In genomic region chr16:28824548-28824973, GRCh38 we compare ENCODE assay signal across 8 cellular contexts. TPM values are rescaled to one million over a fixed set of nuclear protein-coding genes. Genes with fewer than 3 reads are reported as not detected.
A peak's percentile ranks its signal among the peaks of the same experiment; 100 is the strongest.
DNase-seq lines count a peak whose midpoint lies in the region; TF ChIP-seq lines count a peak whose summit lies in the region.

No MANE protein-coding gene starts in this region.

- H3K4me3 Mint-ChIP-seq in nephron = peak overlapping the region; percentile 95 to 99 (median 99)

- no peaks in the 10 kb centered on the region for H3K4me1 ChIP-seq in BE2C
- H3K4me1 ChIP-seq in effector memory CD4-positive, alpha-beta T cell (ENCODE audit: control insufficient read depth, insufficient read depth, low read length, poor library complexity, severe bottlenecking) = peaks cover 17% of the 10 kb centered on the region

- peaks cover 28% of the 10 kb centered on the region for H3K4me1 Mint-ChIP-seq in nephron

- peak overlapping the region; percentile 99 for H3K27ac ChIP-seq in effector memory CD4-positive, alpha-beta T cell (ENCODE audit: insufficient read depth, low read length, poor library complexity, severe bottlenecking)

- peaks cover 52% of the 10 kb centered on the region for H3K36me3 ChIP-seq in BE2C
- H3K36me3 ChIP-seq in effector memory CD4-positive, alpha-beta T cell (ENCODE audit: control insufficient read depth, insufficient read depth, low read length) = peaks cover 39% of the 10 kb centered on the region

- no peaks in the 10 kb centered on the region for H3K27me3 Mint-ChIP-seq in nephron (ENCODE audit: low read depth)

- TF ChIP-seq POLR2A in NB4 (IDR thresholded peaks at IDR 0.05; ENCODE audit: extremely low read depth, insufficient read length) = no peak

- no peaks in the 10 kb centered on the region for H3K9me3 Mint-ChIP-seq in nephron

- TF ChIP-seq CTCF in BE2C (IDR thresholded peaks at IDR 0.05; ENCODE audit: low read depth, low read length) = no peak
- TF ChIP-seq CTCF in NB4 (IDR thresholded peaks at IDR 0.05; ENCODE audit: low read depth, low read length) = no peak
- TF ChIP-seq CTCF in nephron (IDR thresholded peaks at IDR 0.05; ENCODE audit: unreplicated experiment in 3 of 3) = no peak

- no peaks in the 10 kb centered on the region for H3K27me3 ChIP-seq in BE2C
- no peaks in the 10 kb centered on the region for H3K27me3 ChIP-seq in effector memory CD4-positive, alpha-beta T cell (replicated peaks; ENCODE audit: control insufficient read depth, insufficient read depth, low read length, poor library complexity, severe bottlenecking)

- no peaks in the 10 kb centered on the region for H3K9me3 ChIP-seq in BE2C
- H3K9me3 ChIP-seq in effector memory CD4-positive, alpha-beta T cell (ENCODE audit: control insufficient read depth, low read length) = no peaks in the 10 kb centered on the region

- no peak for DNase-seq in BE2C
- no peak for DNase-seq in NB4 (ENCODE audit: low read depth)
- DNase-seq in effector memory CD4-positive, alpha-beta T cell = no peak
- DNase-seq in hepatic stellate cell (ENCODE audit: low spot score) = no peak
- DNase-seq in T1000 (lab: John Stamatoyannopoulos, UW) = no peak
- DNase-seq in DMS79 (lab: John Stamatoyannopoulos, UW) = no peak
- no peak for DNase-seq in amygdala (lab: John Stamatoyannopoulos, UW)

- H3K36me3 Mint-ChIP-seq in nephron (ENCODE audit: low read depth) = peaks cover 46% of the 10 kb centered on the region

- peak overlapping the region; percentile 98 to 100 (median 99) for H3K27ac Mint-ChIP-seq in nephron

- H3K4me3 ChIP-seq in BE2C (ENCODE audit: low read depth, low read length) (peak overlapping the region; percentile 82), NB4 (ENCODE audit: low read depth, low read length) (peak overlapping the region; percentile 80)
- peak overlapping the region; percentile 96 for H3K4me3 ChIP-seq in effector memory CD4-positive, alpha-beta T cell (ENCODE audit: insufficient read depth, low read depth, low read length, poor library complexity, severe bottlenecking)

RNA-seq across cellular contexts. Expression of gene ATXN2L, which starts 1.8 kb away (rescaled TPM):
- polyA plus RNA-seq in BE2C (2012; ENCODE audit: insufficient read depth, insufficient read length, low read depth) = 384 TPM

RNA-seq across cellular contexts. Expression of gene TUFM, which starts 21.6 kb away (rescaled TPM):
- 830 TPM for polyA plus RNA-seq in BE2C (2012; ENCODE audit: insufficient read depth, insufficient read length, low read depth)

RNA-seq across cellular contexts. Expression of gene SH2B1, which starts 39.1 kb away (rescaled TPM):
- polyA plus RNA-seq in BE2C (2012; ENCODE audit: insufficient read depth, insufficient read length, low read depth) = 201 TPM

RNA-seq across cellular contexts. Expression of gene ATP2A1, which starts 53.7 kb away (rescaled TPM):
- polyA plus RNA-seq in BE2C (2012; ENCODE audit: insufficient read depth, insufficient read length, low read depth) = 2.7 TPM
